Comparison of ENCODE assay signal across 18 cellular contexts in genomic region chr10:82883588-82883987, GRCh38.
A peak's percentile ranks its signal among the peaks of the same experiment; 100 is the strongest.
DNase-seq lines count a peak whose midpoint lies in the region; ATAC-seq, FAIRE-seq and TF ChIP-seq lines count a peak whose summit lies in the region.
"Had no signal": no experiment of that assay in that cellular context is flagged by ENCODE, and none has a peak within 500 bp of the region (broad histone marks: within the 10 kb centered on the region; RNA-seq: fewer than 3 reads in every experiment).

No MANE protein-coding gene starts in this region.

- no peak for ATAC-seq in HG03378 (IDR thresholded peaks at IDR 0.05; ENCODE audit: unreplicated experiment)
- ATAC-seq: Right ventricle myocardium inferior, T-helper 17 cell had no signal

- no peaks in the 10 kb centered on the region for H3K27me3 Mint-ChIP-seq in astrocyte (ENCODE audit: low read depth, unreplicated experiment)
- H3K27me3 Mint-ChIP-seq: CD4-positive, CD25-positive, alpha-beta regulatory T cell; T-helper 17 cell had no signal

- FAIRE-seq in astrocyte (lab: Jason Lieb, UNC), result no peak

- no peaks in the 10 kb centered on the region for H3K4me1 ChIP-seq in astrocyte (ENCODE audit: insufficient read depth, low read length)
- H3K4me1 ChIP-seq in smooth muscle cell (ENCODE audit: low read depth), result no peaks in the 10 kb centered on the region
- H3K4me1 ChIP-seq: HAP-1 had no signal

- no peaks in the 10 kb centered on the region for H3K79me2 ChIP-seq in astrocyte (ENCODE audit: insufficient read depth, low read length)
- no peaks in the 10 kb centered on the region for H3K79me2 ChIP-seq in smooth muscle cell (ENCODE audit: low read depth)

- H3K27me3 ChIP-seq in astrocyte (ENCODE audit: insufficient read depth, low read length), result no peaks in the 10 kb centered on the region
- H3K27me3 ChIP-seq in smooth muscle cell (ENCODE audit: low read depth), result no peaks in the 10 kb centered on the region

- DNase-seq in EH (ENCODE audit: low read depth) (peak; percentile 37), M059J (ENCODE audit: low read depth) (peak; percentile 13), astrocyte (ENCODE audit: low read depth) (peak; percentile 29), smooth muscle cell (lab: John Stamatoyannopoulos, UW; ENCODE audit: unreplicated experiment) (no peak), NCI-H1930 (lab: John Stamatoyannopoulos, UW) (no peak), DMS79 treated with DMSO at 0.1 percent for 48 hours (lab: John Stamatoyannopoulos, UW) (no peak)
- DNase-seq: CD4-positive, CD25-positive, alpha-beta regulatory T cell; GF-D8; Karpas-422; NCI-H1694; NCI-H2081 treated with DMSO at 0.1 percent for 48 hours; NCI-H2171 treated with DMSO at 0.1 percent for 48 hours; NCI-H524 treated with DMSO at 0.1 percent for 48 hours; SW 1271; T-helper 17 cell had no signal

- H4K20me1 ChIP-seq in astrocyte (ENCODE audit: insufficient read depth, low read length) (no peaks in the 10 kb centered on the region), smooth muscle cell (ENCODE audit: low read depth) (no peaks in the 10 kb centered on the region)

- no peaks in the 10 kb centered on the region for H3F3A ChIP-seq in smooth muscle cell (ENCODE audit: low read depth)

- H3K36me3 Mint-ChIP-seq in astrocyte (ENCODE audit: low read depth, unreplicated experiment), result no peaks in the 10 kb centered on the region
- H3K36me3 Mint-ChIP-seq: CD4-positive, CD25-positive, alpha-beta regulatory T cell had no signal

- peaks cover 7% of the 10 kb centered on the region for H3K4me1 Mint-ChIP-seq in astrocyte (ENCODE audit: low read depth, unreplicated experiment)
- H3K4me1 Mint-ChIP-seq: CD4-positive, CD25-positive, alpha-beta regulatory T cell; T-helper 17 cell had no signal

- H3K27ac ChIP-seq in astrocyte (ENCODE audit: low read depth, low read length) (no peak overlapping the region), smooth muscle cell (ENCODE audit: low read depth) (peak overlapping the region; percentile 36)

- no peaks in the 10 kb centered on the region for H3K36me3 ChIP-seq in astrocyte (ENCODE audit: insufficient read depth, low read length)
- H3K36me3 ChIP-seq in smooth muscle cell (ENCODE audit: low read depth), result no peaks in the 10 kb centered on the region
- H3K36me3 ChIP-seq: HAP-1 had no signal

- no peaks in the 10 kb centered on the region for H3K9me3 Mint-ChIP-seq in astrocyte (ENCODE audit: unreplicated experiment)

- no peak overlapping the region for H3K4me3 Mint-ChIP-seq in astrocyte (ENCODE audit: unreplicated experiment)
- H3K4me3 Mint-ChIP-seq: CD4-positive, CD25-positive, alpha-beta regulatory T cell; T-helper 17 cell had no signal

- H3K4me2 ChIP-seq in astrocyte (ENCODE audit: low read length) (no peak overlapping the region), smooth muscle cell (no peak overlapping the region)

- no peak overlapping the region for H3K4me3 ChIP-seq in astrocyte (ENCODE audit: insufficient read depth, low read depth, low read length)
- H3K4me3 ChIP-seq in smooth muscle cell, result no peak overlapping the region
- H3K4me3 ChIP-seq: HAP-1 had no signal

- no peak for TF ChIP-seq CTCF in astrocyte (IDR thresholded peaks at IDR 0.05; ENCODE audit: insufficient read depth, low read depth, low read length)
- TF ChIP-seq CTCF in smooth muscle cell (IDR thresholded peaks at IDR 0.05; ENCODE audit: borderline replicate concordance, insufficient read depth, poor library complexity, severe bottlenecking), result no peak

- H3K27ac Mint-ChIP-seq in astrocyte (ENCODE audit: unreplicated experiment), result no peak overlapping the region
- H3K27ac Mint-ChIP-seq: CD4-positive, CD25-positive, alpha-beta regulatory T cell; T-helper 17 cell had no signal

- H3K9me3 ChIP-seq in astrocyte (ENCODE audit: insufficient read depth, low read depth, low read length) (no peaks in the 10 kb centered on the region), smooth muscle cell (replicated peaks; ENCODE audit: low read depth) (no peaks in the 10 kb centered on the region)
- H3K9me3 ChIP-seq: HAP-1 had no signal

- H3K9ac ChIP-seq in astrocyte (ENCODE audit: low read length) (no peak overlapping the region), smooth muscle cell (ENCODE audit: low read depth) (no peak overlapping the region)

- 74% methylated on average over 1 of the region's 1 CpG for WGBS in smooth muscle cell (ENCODE audit: low lambda C conversion rate)

- no peak overlapping the region for H2AFZ ChIP-seq in astrocyte (ENCODE audit: low read depth, low read length)
- H2AFZ ChIP-seq in smooth muscle cell (ENCODE audit: low read depth), result no peak overlapping the region

Comparison
In these comparisons a context has a peak if more than half of its experiments do, and no peak if none do; other contexts are left out.
1. DNase-seq: peak in EH (single experiment), M059J (single experiment) and astrocyte (single experiment); none in smooth muscle cell (single experiment), NCI-H1930 (0 of 2) and DMS79 treated with DMSO at 0.1 percent for 48 hours (single experiment).